In the genomic region with DNA sequence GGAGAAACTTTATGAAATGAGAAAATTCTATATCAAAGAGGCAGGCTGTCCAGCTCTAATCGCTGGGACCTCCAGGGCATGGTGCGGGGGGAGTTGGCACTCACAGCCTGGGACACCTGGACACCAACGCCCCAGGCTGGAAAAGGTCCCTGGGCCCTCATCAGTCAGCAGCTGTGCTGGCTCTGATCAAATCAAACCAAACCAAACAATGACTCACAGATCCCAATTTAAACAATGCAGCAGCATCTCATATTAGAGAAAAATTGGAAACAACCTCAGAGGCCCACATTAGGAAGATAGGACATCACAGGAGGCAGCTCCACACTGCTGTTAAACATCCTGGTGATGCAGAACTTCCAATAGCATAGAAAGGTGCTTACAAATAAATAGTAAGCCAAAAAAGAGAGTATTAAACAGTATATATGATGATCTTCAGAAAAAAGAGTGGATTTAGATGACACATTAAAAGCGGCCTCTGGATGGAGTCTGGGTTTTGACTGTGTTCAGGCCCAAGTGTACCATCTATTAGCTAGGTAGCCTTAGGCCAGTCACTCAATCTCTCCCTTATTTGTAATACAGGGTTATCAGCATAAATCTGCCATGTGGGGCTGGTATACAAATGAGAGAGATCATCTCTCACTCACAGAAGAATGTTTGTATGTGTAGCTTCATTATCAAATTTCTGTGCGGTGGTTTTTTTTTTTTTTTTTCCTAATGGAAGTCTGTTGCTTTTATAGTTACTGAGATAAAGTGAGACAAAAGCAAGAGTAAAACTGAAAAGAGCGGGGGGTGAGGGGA, we compare ENCODE assay signal across 13 cellular contexts. TPM values are rescaled to one million over a fixed set of nuclear protein-coding genes. Genes with fewer than 3 reads are reported as not detected.
DNase-seq lines count a peak whose midpoint lies in the region; TF ChIP-seq lines count a peak whose summit lies in the region.
"Had no signal": no experiment of that assay in that cellular context is flagged by ENCODE, and none has a peak within 500 bp of the region (broad histone marks: within the 10 kb centered on the region; RNA-seq: fewer than 3 reads in every experiment).

No MANE protein-coding gene starts in this region.

- peak overlapping the region in 2 of 3 experiments; percentile 53 to 77 for H3K27ac Mint-ChIP-seq in nephron
- H3K27ac Mint-ChIP-seq in osteocyte (ENCODE audit: unreplicated experiment), result no peak overlapping the region
- H3K27ac Mint-ChIP-seq: activated naive CD4-positive, alpha-beta T cell treated with anti-CD3 and anti-CD28 coated beads, Interleukin-2, amount 10 ng/mL, durations not matched to agents 7 days and 5 days had no signal

- no peak overlapping the region for H3K4me3 ChIP-seq in cardiac fibroblast (replicated peaks in 1 of 2; ENCODE audit: low read depth in 2 of 2, low read length in 2 of 2)

- DNase-seq in COLO829 (ENCODE audit: low spot score), result peak; percentile 26
- peak; percentile 85 for DNase-seq in NCI-H146 treated with DMSO at 0.1 percent for 48 hours (lab: John Stamatoyannopoulos, UW; ENCODE audit: unreplicated experiment)
- peak; percentile 49 to 60 for DNase-seq in cardiac fibroblast (ENCODE audit: low read depth in 2 of 2)
- no peak for DNase-seq in activated CD8-positive, alpha-beta memory T cell treated with anti-CD3 and anti-CD28 coated beads for 24 hours
- no peak for DNase-seq in osteocyte (ENCODE audit: extremely low spot score, unreplicated experiment)
- no peak for DNase-seq in T-helper 9 cell
- DNase-seq in Ammon's horn (ENCODE audit: low spot score), result no peak
- DNase-seq: activated CD4-positive, alpha-beta T cell treated with anti-CD3 and anti-CD28 coated beads, Interleukin-2, amount 50 U/mL, for 1 hour; activated naive CD4-positive, alpha-beta T cell treated with anti-CD3 and anti-CD28 coated beads, Interleukin-2, amount 10 ng/mL, durations not matched to agents 7 days and 5 days; Calu3; stimulated activated CD8-positive, alpha-beta memory T cell treated with anti-CD3 and anti-CD28 coated beads, Interleukin-4, amount 100 ng/mL, for 48 hours; SW 1271 had no signal

- H3K9me3 Mint-ChIP-seq in nephron (no peaks in the 10 kb centered on the region), osteocyte (ENCODE audit: unreplicated experiment) (no peaks in the 10 kb centered on the region)
- H3K9me3 Mint-ChIP-seq: activated naive CD4-positive, alpha-beta T cell treated with anti-CD3 and anti-CD28 coated beads, Interleukin-2, amount 10 ng/mL, durations not matched to agents 7 days and 5 days had no signal

- peaks cover 3% of the 10 kb centered on the region for H3K27me3 Mint-ChIP-seq in nephron (ENCODE audit: low read depth)
- H3K27me3 Mint-ChIP-seq in osteocyte (ENCODE audit: unreplicated experiment), result peaks cover 9% of the 10 kb centered on the region
- H3K27me3 Mint-ChIP-seq: activated naive CD4-positive, alpha-beta T cell treated with anti-CD3 and anti-CD28 coated beads, Interleukin-2, amount 10 ng/mL, durations not matched to agents 7 days and 5 days had no signal

- H3K4me1 Mint-ChIP-seq in nephron, result peaks cover 58% of the 10 kb centered on the region
- peaks cover 22% of the 10 kb centered on the region for H3K4me1 Mint-ChIP-seq in osteocyte (ENCODE audit: unreplicated experiment)

- H3K4me3 Mint-ChIP-seq in nephron (no peak overlapping the region), osteocyte (ENCODE audit: unreplicated experiment) (no peak overlapping the region)
- H3K4me3 Mint-ChIP-seq: activated naive CD4-positive, alpha-beta T cell treated with anti-CD3 and anti-CD28 coated beads, Interleukin-2, amount 10 ng/mL, durations not matched to agents 7 days and 5 days had no signal

- H3K36me3 Mint-ChIP-seq in nephron (ENCODE audit: low read depth), result no peaks in the 10 kb centered on the region
- no peaks in the 10 kb centered on the region for H3K36me3 Mint-ChIP-seq in osteocyte (ENCODE audit: unreplicated experiment)
- H3K36me3 Mint-ChIP-seq: activated naive CD4-positive, alpha-beta T cell treated with anti-CD3 and anti-CD28 coated beads, Interleukin-2, amount 10 ng/mL, durations not matched to agents 7 days and 5 days had no signal

- TF ChIP-seq CTCF in cardiac fibroblast (IDR thresholded peaks at IDR 0.05; ENCODE audit: low read depth, low read length), result no peak
- no peak for TF ChIP-seq CTCF in nephron (IDR thresholded peaks at IDR 0.05; ENCODE audit: unreplicated experiment in 3 of 3)
- no peak for TF ChIP-seq CTCF in osteocyte (IDR thresholded peaks at IDR 0.05)

RNA-seq across cellular contexts. Expression of gene SLC2A9, which starts 12.9 kb away (rescaled TPM):
- 0.31 and 0.43 TPM in 2 replicates for total RNA-seq in osteocyte

Comparison
In these comparisons a context has a peak if more than half of its experiments do, and no peak if none do; other contexts are left out.
1. DNase-seq: peak in COLO829 (single experiment), NCI-H146 treated with DMSO at 0.1 percent for 48 hours (single experiment) and cardiac fibroblast (2 of 2); none in activated CD8-positive, alpha-beta memory T cell treated with anti-CD3 and anti-CD28 coated beads for 24 hours (single experiment), osteocyte (single experiment), T-helper 9 cell (single experiment) and Ammon's horn (single experiment).